In genomic region chr10:34690403-34691049, GRCh38 we compare ENCODE assay signal across 15 cellular contexts.
DNase-seq lines count a peak whose midpoint lies in the region; ATAC-seq and TF ChIP-seq lines count a peak whose summit lies in the region.
"Had no signal": no experiment of that assay in that cellular context is flagged by ENCODE, and none has a peak within 500 bp of the region (broad histone marks: within the 10 kb centered on the region; RNA-seq: fewer than 3 reads in every experiment).

No MANE protein-coding gene starts in this region.

- H3K4me3 ChIP-seq in esophagus (ENCODE audit: low read depth in 1 of 2, low read length in 2 of 2) (no peak overlapping the region), suprapubic skin (no peak overlapping the region)

- H3K27me3 ChIP-seq in esophagus (ENCODE audit: control insufficient read depth in 1 of 2, insufficient read depth in 2 of 2, low read length in 2 of 2), result no peaks in the 10 kb centered on the region
- H3K27me3 ChIP-seq in suprapubic skin, result no peaks in the 10 kb centered on the region

- DNase-seq in RWPE1 (ENCODE audit: low spot score), result no peak
- DNase-seq in left kidney (ENCODE audit: low read depth, low spot score), result peak; percentile 41
- no peak for DNase-seq in suprapubic skin (ENCODE audit: low spot score in 2 of 2)
- DNase-seq in NCI-H2081 (lab: John Stamatoyannopoulos, UW), result no peak
- no peak for DNase-seq in NCI-H1048 (lab: John Stamatoyannopoulos, UW)
- DNase-seq: ACHN, AML-193, DMS79 treated with DMSO at 0.1 percent for 48 hours, NCI-H1417 treated with DMSO at 0.1 percent for 48 hours, NCI-H1930, NCI-H524, SIG-M5 had no signal

- WGBS in esophagus, 2 donors, result 53 to 68% methylated on average over 13 of the region's 13 CpGs
- WGBS in suprapubic skin, result 57% methylated on average over 13 of the region's 13 CpGs

- TF ChIP-seq POLR2A in suprapubic skin (IDR thresholded peaks at IDR 0.05), result no peak

- TF ChIP-seq CTCF in RWPE1 (conservative IDR thresholded peaks at IDR 0.05; ENCODE audit: low read depth) (no peak), suprapubic skin (IDR thresholded peaks at IDR 0.05) (no peak)

- H3K36me3 ChIP-seq in esophagus (ENCODE audit: control insufficient read depth in 2 of 2, insufficient read depth in 2 of 2, low read length in 1 of 2) (peaks cover 0 to 2% of the 10 kb centered on the region in 2 donors), suprapubic skin (peaks cover 2% of the 10 kb centered on the region)

- no peak for ATAC-seq in GM21529 (IDR thresholded peaks at IDR 0.05; ENCODE audit: unreplicated experiment)
- ATAC-seq: SK-N-SH treated with all-trans-retinoic acid at 6 μM for 48 hours had no signal

- H3K4me1 ChIP-seq in esophagus (ENCODE audit: control insufficient read depth in 2 of 2, insufficient read depth in 2 of 2, low read length in 1 of 2) (peaks cover 0 to under 1% of the 10 kb centered on the region in 2 donors), suprapubic skin (peaks cover 47% of the 10 kb centered on the region)

- POLR2A ChIA-PET in RWPE1 (lab: Yijun Ruan, JAX; ENCODE audit: low non-redundant PET), result no interaction called here

- no peak for TF ChIP-seq EP300 in suprapubic skin (IDR thresholded peaks at IDR 0.05)

- CTCF ChIA-PET in RWPE1 (lab: Yijun Ruan, JAX), result interaction anchor here (0.6 kb wide), 1 partner anchor 43 kb away, joined by 3 read pairs; no protein-coding TSS in a partner anchor

- H3K9me3 ChIP-seq in esophagus (ENCODE audit: control insufficient read depth in 2 of 2, insufficient read depth in 1 of 2, low read depth in 1 of 2, low read length in 1 of 2) (no peaks in the 10 kb centered on the region), suprapubic skin (no peaks in the 10 kb centered on the region)

- H3K27ac ChIP-seq in RWPE1 (0 out of 2 replicates have a peak overlapping the region, but pooled peaks have one; percentile 13), esophagus (ENCODE audit: low read depth in 2 of 2, low read length in 1 of 2) (peak overlapping the region; percentile 22 to 75), suprapubic skin (peak overlapping the region; percentile 50)
